Comparison of ENCODE assay signal across 8 cellular contexts in genomic region chr2:129923265-129924141, GRCh38. TPM values are rescaled to one million over a fixed set of nuclear protein-coding genes. Genes with fewer than 3 reads are reported as not detected.
A peak's percentile ranks its signal among the peaks of the same experiment; 100 is the strongest.
DNase-seq lines count a peak whose midpoint lies in the region; ATAC-seq and TF ChIP-seq lines count a peak whose summit lies in the region.

No MANE protein-coding gene starts in this region.

- H3K27ac Mint-ChIP-seq in chondrocyte (ENCODE audit: unreplicated experiment), result no peak overlapping the region

- H3K9me3 Mint-ChIP-seq in chondrocyte (ENCODE audit: low read depth), result peaks cover 20% of the 10 kb centered on the region

- DNase-seq in DND-41 (peak; percentile 42), OCI-LY7 (ENCODE audit: low spot score) (peak; percentile 20), chondrocyte (ENCODE audit: low spot score) (no peak), upper lobe of right lung (no peak)

- H3K9ac ChIP-seq in DND-41 (ENCODE audit: low read depth, low read length) (no peak overlapping the region), HUES64 (ENCODE audit: low read depth, low read length) (no peak overlapping the region), liver (ENCODE audit: low read depth in 1 of 2, low read length in 2 of 2) (no peak overlapping the region)

- no TSS peak for BruUV-seq in OCI-LY7 (replicated peaks; lab: Mats Ljungman, UMichigan)

- H3K79me2 ChIP-seq in DND-41 (ENCODE audit: insufficient read depth, low read length) (no peaks in the 10 kb centered on the region), OCI-LY7 (ENCODE audit: insufficient read depth, low read depth, low read length) (no peaks in the 10 kb centered on the region)

- H3K9me3 ChIP-seq in DND-41 (ENCODE audit: insufficient read depth, low read length, severe bottlenecking), result peaks cover 5% of the 10 kb centered on the region
- H3K9me3 ChIP-seq in HUES64 (ENCODE audit: insufficient read depth, low read depth, low read length), result no peaks in the 10 kb centered on the region
- H3K9me3 ChIP-seq in OCI-LY7 (ENCODE audit: low read length), result no peaks in the 10 kb centered on the region
- peaks cover 0 to 4% (median 0%) of the 10 kb centered on the region in 4 donors for H3K9me3 ChIP-seq in liver (ENCODE audit: control insufficient read depth in 4 of 4, low read length in 3 of 4)
- peaks cover 5% of the 10 kb centered on the region for H3K9me3 ChIP-seq in upper lobe of right lung

- 5% methylated on average over 29 of the region's 30 CpGs for WGBS in HUES64
- WGBS in liver, result 6% methylated on average over 30 of the region's 30 CpGs

- H3K27ac ChIP-seq in DND-41 (ENCODE audit: low read length), result no peak overlapping the region
- no peak overlapping the region for H3K27ac ChIP-seq in HUES64 (ENCODE audit: low read depth, low read length)
- no peak overlapping the region for H3K27ac ChIP-seq in OCI-LY7 (ENCODE audit: low read depth, low read length, poor library complexity, severe bottlenecking)
- no peak overlapping the region for H3K27ac ChIP-seq in liver (ENCODE audit: low read depth in 1 of 2, low read length in 2 of 2)
- no peak overlapping the region for H3K27ac ChIP-seq in upper lobe of right lung

- POLR2A ChIA-PET in OCI-LY7 (lab: Charles Lee), result interaction anchor here (0.6 kb wide), 1 partner anchor 836 kb away, joined by 6 read pairs; no protein-coding TSS in a partner anchor

- intact Hi-C loops in OCI-LY7 (cut with micrococcal nuclease; ENCODE audit: unreplicated experiment), result no loop called here
- intact Hi-C loops in upper lobe of right lung (cut with DNase I), result no loop called here

- CTCF ChIA-PET in OCI-LY7 (lab: Charles Lee; ENCODE audit: unreplicated experiment), result no interaction called here

- peak; percentile 80 to 81 for TF ChIP-seq RAD21 in liver (IDR thresholded peaks at IDR 0.05)

- TF ChIP-seq CTCF in DND-41 (IDR thresholded peaks at IDR 0.05; ENCODE audit: borderline replicate concordance, extremely low read depth, low read length, poor library complexity, severe bottlenecking), result peak; percentile 60
- TF ChIP-seq CTCF in OCI-LY7 (conservative IDR thresholded peaks at IDR 0.05; ENCODE audit: low read length), result peak; percentile 62
- peak; percentile 79 for TF ChIP-seq CTCF in chondrocyte (IDR thresholded peaks at IDR 0.05)
- TF ChIP-seq CTCF in liver (IDR thresholded peaks at IDR 0.05; ENCODE audit: low read depth, low read length, missing input control), result peak; percentile 62
- peak; percentile 48 for TF ChIP-seq CTCF in upper lobe of right lung (IDR thresholded peaks at IDR 0.05)

- H3K4me1 ChIP-seq in DND-41 (ENCODE audit: insufficient read depth, low read length), result no peaks in the 10 kb centered on the region
- H3K4me1 ChIP-seq in HUES64 (ENCODE audit: insufficient read depth, low read length), result no peaks in the 10 kb centered on the region
- no peaks in the 10 kb centered on the region for H3K4me1 ChIP-seq in OCI-LY7 (ENCODE audit: insufficient read depth, low read length, poor library complexity, severe bottlenecking)
- peaks cover 0 to 9% (median 3%) of the 10 kb centered on the region in 4 donors for H3K4me1 ChIP-seq in liver (ENCODE audit: control insufficient read depth in 4 of 4, insufficient read depth in 4 of 4, low read length in 3 of 4)
- no peaks in the 10 kb centered on the region for H3K4me1 ChIP-seq in upper lobe of right lung

- H3K9me2 ChIP-seq in OCI-LY7 (ENCODE audit: insufficient read depth, low read length), result no peaks in the 10 kb centered on the region

- peaks cover 13% of the 10 kb centered on the region for H3K27me3 ChIP-seq in DND-41 (ENCODE audit: insufficient read depth, low read length, poor library complexity)
- H3K27me3 ChIP-seq in HUES64 (ENCODE audit: insufficient read depth, low read length), result peaks cover 18% of the 10 kb centered on the region
- H3K27me3 ChIP-seq in liver (ENCODE audit: control insufficient read depth in 4 of 4, insufficient read depth in 4 of 4, low read length in 3 of 4), result no peaks in the 10 kb centered on the region
- peaks cover 20% of the 10 kb centered on the region for H3K27me3 ChIP-seq in upper lobe of right lung

- peaks cover 6% of the 10 kb centered on the region for H3K36me3 Mint-ChIP-seq in chondrocyte (ENCODE audit: low read depth)

- no peaks in the 10 kb centered on the region; the same call in 1 of the 2 replicates for H4K20me1 ChIP-seq in DND-41 (ENCODE audit: insufficient read depth, low read length)
- H4K20me1 ChIP-seq in OCI-LY7 (ENCODE audit: insufficient read depth, low read length), result no peaks in the 10 kb centered on the region

- H3K4me2 ChIP-seq in DND-41 (ENCODE audit: insufficient read depth, low read length) (no peak overlapping the region), OCI-LY7 (ENCODE audit: low read length) (no peak overlapping the region)

- H3K4me3 ChIP-seq in DND-41 (ENCODE audit: low read depth in 1 of 2, low read length in 2 of 2) (no peak overlapping the region), HUES64 (ENCODE audit: low read length) (peak overlapping the region; percentile 41), OCI-LY7 (ENCODE audit: low read depth, low read length, poor library complexity, severe bottlenecking) (no peak overlapping the region), liver (ENCODE audit: low read depth in 1 of 3, low read length in 3 of 3) (no peak overlapping the region), upper lobe of right lung (no peak overlapping the region)

- peaks cover 8% of the 10 kb centered on the region for H3K4me1 Mint-ChIP-seq in chondrocyte (ENCODE audit: low read depth)

- H2AFZ ChIP-seq in DND-41 (ENCODE audit: low read depth, low read length), result no peak overlapping the region
- H2AFZ ChIP-seq in OCI-LY7 (ENCODE audit: low read length), result no peak overlapping the region

- H3K36me3 ChIP-seq in DND-41 (ENCODE audit: insufficient read depth, low read length), result no peaks in the 10 kb centered on the region
- no peaks in the 10 kb centered on the region for H3K36me3 ChIP-seq in HUES64 (ENCODE audit: insufficient read depth, low read length)
- no peaks in the 10 kb centered on the region for H3K36me3 ChIP-seq in OCI-LY7 (ENCODE audit: insufficient read depth, low read length)
- H3K36me3 ChIP-seq in liver (ENCODE audit: control insufficient read depth in 4 of 4, insufficient read depth in 3 of 4, low read depth in 1 of 4, low read length in 3 of 4), result no peaks in the 10 kb centered on the region
- no peaks in the 10 kb centered on the region for H3K36me3 ChIP-seq in upper lobe of right lung

- peak overlapping the region; percentile 1 for H3K4me3 Mint-ChIP-seq in chondrocyte (ENCODE audit: unreplicated experiment)

- ATAC-seq in DND-41 (ENCODE audit: insufficient read depth, low read depth) (peak; percentile 58), upper lobe of right lung (peak; percentile 73), HG02884 (IDR thresholded peaks at IDR 0.05; ENCODE audit: unreplicated experiment) (no peak), GM19035 (IDR thresholded peaks at IDR 0.05; ENCODE audit: unreplicated experiment) (no peak)

- peaks cover 28% of the 10 kb centered on the region for H3K27me3 Mint-ChIP-seq in chondrocyte (ENCODE audit: low read depth)

TF ChIP-seq in liver, 16 proteins besides CTCF, POLR2A, EP300 and RAD21:
- TF ChIP-seq YY1 (IDR thresholded peaks at IDR 0.05) (no peak), HNF4G (IDR thresholded peaks at IDR 0.05) (peak; percentile 51), JUND (IDR thresholded peaks at IDR 0.05) (no peak), TAF1 (conservative IDR thresholded peaks at IDR 0.05) (no peak), FOXA1 (IDR thresholded peaks at IDR 0.05) (no peak), HNF4A (conservative IDR thresholded peaks at IDR 0.05) (peak; percentile 62 to 76), MAX (IDR thresholded peaks at IDR 0.05) (no peak), SP1 (IDR thresholded peaks at IDR 0.05) (no peak)

RNA-seq across cellular contexts. Expression of gene RAB6C, which starts 56.0 kb away (rescaled TPM):
- not detected for polyA plus RNA-seq in HUES64 (2013, experiment 1 of 2)
- polyA plus RNA-seq in HUES64 (2013, experiment 2 of 2), result 0.13 TPM
- total RNA-seq in OCI-LY7 (2014; rRNA removed; shearing (Covaris generic)), result not detected in 2 replicates
- total RNA-seq in OCI-LY7 (2022), result not detected in 2 replicates
- total RNA-seq in chondrocyte, result 0.24 to 0.37 TPM (median 0.31 TPM) in 3 replicates
- total RNA-seq in liver, result under 1 TPM in 1 of 2 donors, not detected in 1; 0.08 TPM
- under 1 TPM in 1 of 2 donors, not detected in 1; 0.02 TPM for polyA plus RNA-seq in liver
- total RNA-seq in upper lobe of right lung, result not detected

Comparison
In these comparisons a context has a peak if more than half of its experiments do, and no peak if none do; other contexts are left out.
1. ATAC-seq: peak in DND-41 (single experiment) and upper lobe of right lung (single experiment); none in HG02884 (single experiment) and GM19035 (single experiment).
2. DNase-seq: peak in DND-41 (single experiment) and OCI-LY7 (single experiment); none in chondrocyte (single experiment) and upper lobe of right lung (single experiment).
3. Peak in every context shown above with its lines, with median percentiles within 50 percentile points of each other: CTCF ChIP-seq.